ENCODE assay signal across 20 cellular contexts in the genomic region with DNA sequence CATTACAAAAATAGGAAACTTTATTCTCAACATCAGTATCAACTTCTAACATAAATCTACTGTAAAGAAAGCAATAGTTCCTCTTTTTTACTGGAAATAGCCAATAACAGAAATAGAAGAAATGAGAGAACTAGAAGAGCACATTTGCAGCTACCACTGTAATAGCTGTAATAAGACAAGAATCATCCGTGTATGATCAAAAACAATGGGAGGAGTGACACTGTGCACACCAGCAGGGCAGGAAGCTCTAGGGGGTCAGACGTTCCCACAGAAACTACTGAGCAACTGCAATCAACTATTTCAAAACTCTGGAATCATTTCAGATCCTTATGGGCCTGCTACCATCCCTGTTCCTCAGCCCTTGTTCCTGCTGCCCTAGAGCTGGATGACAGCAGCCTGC. TPM values are rescaled to one million over a fixed set of nuclear protein-coding genes. Genes with fewer than 3 reads are reported as not detected.
DNase-seq lines count a peak whose midpoint lies in the region; ATAC-seq and TF ChIP-seq lines count a peak whose summit lies in the region.
"Had no signal": no experiment of that assay in that cellular context is flagged by ENCODE, and none has a peak within 500 bp of the region (broad histone marks: within the 10 kb centered on the region; RNA-seq: fewer than 3 reads in every experiment).

No MANE protein-coding gene starts in this region.

- CTCF ChIA-PET in Caco-2 (lab: Charles Lee): no interaction called here

- no peaks in the 10 kb centered on the region for H3K27me3 ChIP-seq in Caco-2 (replicated peaks; ENCODE audit: control insufficient read depth, insufficient read depth, low read length)
- H3K27me3 ChIP-seq: gastrocnemius medialis, Peyer's patch, vagina had no signal

- no peaks in the 10 kb centered on the region for H3K27me3 Mint-ChIP-seq in Caco-2 (ENCODE audit: insufficient read depth, unreplicated experiment)

- in situ Hi-C loops in astrocyte of the spinal cord (cut with HindIII; ENCODE audit: low sequenced_read_pairs): no loop called here

- peaks cover 48% of the 10 kb centered on the region for H3K4me1 Mint-ChIP-seq in Caco-2 (ENCODE audit: low read depth, unreplicated experiment)

- H3K9me3 Mint-ChIP-seq in Caco-2 (ENCODE audit: unreplicated experiment): no peaks in the 10 kb centered on the region
- H3K9me3 Mint-ChIP-seq: brain had no signal

- TF ChIP-seq CTCF in Caco-2 (IDR thresholded peaks at IDR 0.05; ENCODE audit: insufficient read depth in 1 of 2, low read depth in 1 of 2, low read length in 1 of 2, severe bottlenecking in 1 of 2, unreplicated experiment in 1 of 2) (no peak), astrocyte of the spinal cord (IDR thresholded peaks at IDR 0.05; ENCODE audit: low read depth, low read length) (no peak)

- POLR2A ChIA-PET in Caco-2 (lab: Charles Lee): no interaction called here

- no peaks in the 10 kb centered on the region for H3K36me3 ChIP-seq in Caco-2 (ENCODE audit: control insufficient read depth, insufficient read depth, low read length)
- H3K36me3 ChIP-seq: gastrocnemius medialis, HAP-1, Peyer's patch, vagina had no signal

- ATAC-seq in HG03175 (IDR thresholded peaks at IDR 0.05; ENCODE audit: unreplicated experiment) (no peak), GM19324 (IDR thresholded peaks at IDR 0.05; ENCODE audit: low FRiP score, unreplicated experiment) (no peak)
- ATAC-seq: activated CD4-positive, CD25-positive, alpha-beta regulatory T cell treated with anti-CD3 and anti-CD28 coated beads, Interleukin-2, amount 50 U/mL, for 24 hours; gastrocnemius medialis had no signal

- intact Hi-C loops in Caco-2 (cut with micrococcal nuclease; ENCODE audit: unreplicated experiment): loop anchor here (1.0 to 5.0 kb wide), 2 partner anchors 9 to 69 kb away; no protein-coding TSS in a partner anchor

- peak; percentile 55; the same call in 1 of the 2 replicates for TF ChIP-seq EP300 in Ishikawa (IDR thresholded peaks at IDR 0.05; ENCODE audit: borderline replicate concordance)

- TF ChIP-seq RAD21 in Ishikawa (IDR thresholded peaks at IDR 0.05; ENCODE audit: low read depth): no peak

- H3K4me3 Mint-ChIP-seq in Caco-2 (ENCODE audit: unreplicated experiment): no peak overlapping the region
- H3K4me3 Mint-ChIP-seq: brain had no signal

- H3K4me3 ChIP-seq in Caco-2 (ENCODE audit: low read depth, low read length) (no peak overlapping the region), astrocyte of the spinal cord (ENCODE audit: low read depth, low read length) (no peak overlapping the region)
- H3K4me3 ChIP-seq: gastrocnemius medialis, HAP-1, Peyer's patch, smooth muscle cell, vagina had no signal

- DNase-seq in Caco-2: no peak
- DNase-seq in astrocyte of the spinal cord (ENCODE audit: low read depth, low spot score): peak; percentile 38
- DNase-seq in kidney glomerular epithelial cell (lab: John Stamatoyannopoulos, UW): peak; percentile 18
- DNase-seq in NCI-H774 (lab: John Stamatoyannopoulos, UW): no peak
- DNase-seq in NCI-H748 treated with DMSO at 0.1 percent for 48 hours (lab: John Stamatoyannopoulos, UW): no peak
- DNase-seq: activated naive CD4-positive, alpha-beta T cell; effector CD4-positive, alpha-beta T cell; gastrocnemius medialis; NCI-H146; Peyer's patch; stimulated activated naive CD4-positive, alpha-beta T cell treated with Interleukin-2 at 50 U/mL for 16 hours; T-helper 1 cell had no signal

- peaks cover 14% of the 10 kb centered on the region for H3K36me3 Mint-ChIP-seq in Caco-2 (ENCODE audit: insufficient read depth, unreplicated experiment)

- H3K4me1 ChIP-seq in Caco-2: peaks cover 52% of the 10 kb centered on the region

- no peaks in the 10 kb centered on the region for H3K9me3 ChIP-seq in Caco-2
- H3K9me3 ChIP-seq: gastrocnemius medialis, HAP-1, Peyer's patch, vagina had no signal

- peak overlapping the region; percentile 68 for H3K27ac Mint-ChIP-seq in Caco-2 (ENCODE audit: unreplicated experiment)

- no TSS peak for BruUV-seq in Caco-2 (replicated peaks; lab: Mats Ljungman, UMichigan)

TF ChIP-seq in Ishikawa, 13 proteins besides CTCF, POLR2A, EP300 and RAD21:
- TF ChIP-seq, protein P1, sequence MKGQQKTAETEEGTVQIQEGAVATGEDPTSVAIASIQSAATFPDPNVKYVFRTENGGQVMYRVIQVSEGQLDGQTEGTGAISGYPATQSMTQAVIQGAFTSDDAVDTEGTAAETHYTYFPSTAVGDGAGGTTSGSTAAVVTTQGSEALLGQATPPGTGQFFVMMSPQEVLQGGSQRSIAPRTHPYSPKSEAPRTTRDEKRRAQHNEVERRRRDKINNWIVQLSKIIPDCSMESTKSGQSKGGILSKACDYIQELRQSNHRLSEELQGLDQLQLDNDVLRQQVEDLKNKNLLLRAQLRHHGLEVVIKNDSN (IDR thresholded peaks at IDR 0.05): no peak
- peak; percentile 68 for TF ChIP-seq CEBPB (IDR thresholded peaks at IDR 0.05)
- TF ChIP-seq TAF1 (IDR thresholded peaks at IDR 0.05; ENCODE audit: low read depth): no peak
- TF ChIP-seq, protein P2, sequence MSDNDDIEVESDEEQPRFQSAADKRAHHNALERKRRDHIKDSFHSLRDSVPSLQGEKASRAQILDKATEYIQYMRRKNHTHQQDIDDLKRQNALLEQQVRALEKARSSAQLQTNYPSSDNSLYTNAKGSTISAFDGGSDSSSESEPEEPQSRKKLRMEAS (IDR thresholded peaks at IDR 0.05): no peak
- peak; percentile 62 for TF ChIP-seq TCF12 (IDR thresholded peaks at IDR 0.05; ENCODE audit: low read depth)

RNA-seq across cellular contexts. Expression of a gene that starts 43.7 kb away (rescaled TPM):
- total RNA-seq in Caco-2 (2022): 11.2 and 13.6 TPM in 2 replicates

Comparison
In these comparisons a context has a peak if more than half of its experiments do, and no peak if none do; other contexts are left out.
1. DNase-seq: peak in astrocyte of the spinal cord (single experiment) and kidney glomerular epithelial cell (single experiment); none in Caco-2 (0 of 2), NCI-H774 (single experiment) and NCI-H748 treated with DMSO at 0.1 percent for 48 hours (single experiment).